ENCODE assay signal across 8 cellular contexts in the genomic region with DNA sequence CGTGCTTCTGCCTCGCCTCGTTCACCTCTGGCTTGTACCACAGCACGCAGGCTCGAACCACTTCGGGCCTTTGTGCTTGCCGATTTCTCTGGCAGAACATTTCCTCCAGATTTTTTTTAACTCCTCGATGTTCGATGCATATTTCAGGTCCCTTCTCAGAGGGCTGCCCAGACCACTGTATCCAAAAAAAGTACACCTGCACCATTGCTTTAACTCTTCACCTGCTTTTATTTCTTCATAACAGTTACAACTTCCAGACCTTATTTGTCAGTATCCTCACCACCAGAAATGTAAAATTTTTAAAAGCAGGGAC. TPM values are rescaled to one million over a fixed set of nuclear protein-coding genes. Genes with fewer than 3 reads are reported as not detected.
DNase-seq lines count a peak whose midpoint lies in the region; ATAC-seq and TF ChIP-seq lines count a peak whose summit lies in the region.

No MANE protein-coding gene starts in this region.

- no peaks in the 10 kb centered on the region for H3K9me3 Mint-ChIP-seq in progenitor cell of endocrine pancreas (ENCODE audit: low read depth)

- H3K9me3 ChIP-seq in ES-I3 (ENCODE audit: control insufficient read depth, insufficient read depth, low read length): no peaks in the 10 kb centered on the region
- H3K9me3 ChIP-seq in OCI-LY3 (ENCODE audit: insufficient read depth, low read length): no peaks in the 10 kb centered on the region
- no peaks in the 10 kb centered on the region for H3K9me3 ChIP-seq in esophagus (ENCODE audit: control insufficient read depth in 2 of 2, insufficient read depth in 1 of 2, low read depth in 1 of 2, low read length in 1 of 2)

- H3K27me3 ChIP-seq in OCI-LY3 (ENCODE audit: low read depth, low read length) (no peaks in the 10 kb centered on the region), esophagus (ENCODE audit: control insufficient read depth in 1 of 2, insufficient read depth in 2 of 2, low read length in 2 of 2) (no peaks in the 10 kb centered on the region)

- peak overlapping the region; percentile 83 for H3K4me2 ChIP-seq in OCI-LY3 (ENCODE audit: low read length)

- no peaks in the 10 kb centered on the region for H3K27me3 Mint-ChIP-seq in progenitor cell of endocrine pancreas

- peaks cover 43% of the 10 kb centered on the region for H3K79me2 ChIP-seq in OCI-LY3 (ENCODE audit: low read length)

- no peak for TF ChIP-seq CTCF in OCI-LY3 (IDR thresholded peaks at IDR 0.05; ENCODE audit: low read depth, low read length)
- no peak for TF ChIP-seq CTCF in progenitor cell of endocrine pancreas (IDR thresholded peaks at IDR 0.05; ENCODE audit: unreplicated experiment)

- 0 to 1% methylated on average over 9 of the region's 9 CpGs for WGBS in esophagus, 2 donors

- H3K4me1 Mint-ChIP-seq in progenitor cell of endocrine pancreas (ENCODE audit: low read depth): peaks cover 23% of the 10 kb centered on the region

- H3K4me1 ChIP-seq in ES-I3 (ENCODE audit: insufficient read depth, low read length) (no peaks in the 10 kb centered on the region), OCI-LY3 (ENCODE audit: low read length) (peaks cover 16% of the 10 kb centered on the region), esophagus (ENCODE audit: control insufficient read depth in 2 of 2, insufficient read depth in 2 of 2, low read length in 1 of 2) (no peaks in the 10 kb centered on the region)

- H3K4me3 Mint-ChIP-seq in progenitor cell of endocrine pancreas (ENCODE audit: low read depth): peak overlapping the region; percentile 86

- H3K36me3 Mint-ChIP-seq in progenitor cell of endocrine pancreas (ENCODE audit: insufficient read depth): no peaks in the 10 kb centered on the region

- H3K36me3 ChIP-seq in ES-I3 (ENCODE audit: insufficient read depth, low read length) (no peaks in the 10 kb centered on the region), OCI-LY3 (replicated peaks; ENCODE audit: low read depth, low read length) (no peaks in the 10 kb centered on the region), esophagus (ENCODE audit: control insufficient read depth in 2 of 2, insufficient read depth in 2 of 2, low read length in 1 of 2) (no peaks in the 10 kb centered on the region)

- H3K27ac ChIP-seq in OCI-LY3 (ENCODE audit: low read length) (peak overlapping the region; percentile 89), esophagus (ENCODE audit: low read depth in 2 of 2, low read length in 1 of 2) (peak overlapping the region; percentile 92 to 98)

- no peak overlapping the region; the same call in 1 of the 2 replicates for H2AFZ ChIP-seq in OCI-LY3 (ENCODE audit: low read depth, low read length)

- 0 out of 2 replicates have a peak, but pooled peaks cover 10% of the 10 kb centered on the region for H4K20me1 ChIP-seq in OCI-LY3 (ENCODE audit: insufficient read depth, low read length)

- no peak for ATAC-seq in HG03175 (IDR thresholded peaks at IDR 0.05; ENCODE audit: unreplicated experiment)

- DNase-seq in progenitor cell of endocrine pancreas (ENCODE audit: low spot score, unreplicated experiment) (no peak), globus pallidus (ENCODE audit: low spot score) (no peak), NCI-H2171 treated with DMSO at 0.1 percent for 48 hours (lab: John Stamatoyannopoulos, UW) (no peak)
- DNase-seq in stimulated activated CD4-positive, alpha-beta T cell treated with anti-CD3 and anti-CD28 coated beads, Interleukin-2, amount 100 ng/mL, for 24 hours: no peak

- peak overlapping the region; percentile 98 for H3K4me3 ChIP-seq in OCI-LY3 (ENCODE audit: low read length)
- H3K4me3 ChIP-seq in esophagus (ENCODE audit: low read depth in 1 of 2, low read length in 2 of 2): peak overlapping the region; percentile 80 to 96

- H3K27ac Mint-ChIP-seq in progenitor cell of endocrine pancreas: peak overlapping the region; percentile 99

- H3K9ac ChIP-seq in ES-I3 (ENCODE audit: low read depth, low read length) (peak overlapping the region; percentile 97), OCI-LY3 (ENCODE audit: low read length) (peak overlapping the region; percentile 96)

RNA-seq across cellular contexts. Expression of a gene that starts 1.3 kb away (rescaled TPM):
- 1 to 10 TPM; 7.2 to 7.8 TPM for polyA plus RNA-seq in esophagus
- total RNA-seq in progenitor cell of endocrine pancreas: 59.3 and 62.3 TPM in 2 replicates
